Comparison of ENCODE assay signal across 11 cellular contexts in genomic region chr4:139452000-139452399, GRCh38. TPM values are rescaled to one million over a fixed set of nuclear protein-coding genes. Genes with fewer than 3 reads are reported as not detected.
A peak's percentile ranks its signal among the peaks of the same experiment; 100 is the strongest.
DNase-seq lines count a peak whose midpoint lies in the region; ATAC-seq, FAIRE-seq and TF ChIP-seq lines count a peak whose summit lies in the region.
"Had no signal": no experiment of that assay in that cellular context is flagged by ENCODE, and none has a peak within 500 bp of the region (broad histone marks: within the 10 kb centered on the region; RNA-seq: fewer than 3 reads in every experiment).

No MANE protein-coding gene starts in this region.

- H3K9me3 ChIP-seq in HUES6 (ENCODE audit: control insufficient read depth, insufficient read depth, low read depth, low read length) = no peaks in the 10 kb centered on the region
- H3K9me3 ChIP-seq in astrocyte (ENCODE audit: insufficient read depth, low read depth, low read length) = no peaks in the 10 kb centered on the region
- no peaks in the 10 kb centered on the region for H3K9me3 ChIP-seq in right lobe of liver
- peaks cover 0 to 3% (median 0%) of the 10 kb centered on the region in 4 donors for H3K9me3 ChIP-seq in Peyer's patch

- H2AFZ ChIP-seq in astrocyte (ENCODE audit: low read depth, low read length) = no peak overlapping the region

- peaks cover 42% of the 10 kb centered on the region for H3K79me2 ChIP-seq in astrocyte (ENCODE audit: insufficient read depth, low read length)

- DNase-seq in AG04449 (ENCODE audit: low read depth, low spot score) (no peak), astrocyte (ENCODE audit: low read depth) (no peak), right lobe of liver (no peak), hippocampal formation (lab: John Stamatoyannopoulos, UW) (no peak), Peyer's patch (no peak)
- DNase-seq: aorta; head of caudate nucleus; stimulated activated CD8-positive, alpha-beta memory T cell treated with anti-CD3 and anti-CD28 coated beads, Interleukin-4, amount 100 ng/mL, for 48 hours had no signal

- peaks cover 2% of the 10 kb centered on the region for H3K9me3 Mint-ChIP-seq in astrocyte (ENCODE audit: unreplicated experiment)

- H3K27me3 Mint-ChIP-seq in astrocyte (ENCODE audit: low read depth, unreplicated experiment) = no peaks in the 10 kb centered on the region

- CTCF ChIA-PET in AG04449 (lab: Yijun Ruan, JAX) = interaction anchor here (0.9 to 1.5 kb wide), 3 partner anchors 46 to 78 kb away, joined by 3 read pairs; no protein-coding TSS in a partner anchor

- peak overlapping the region; percentile 95 for H3K27ac Mint-ChIP-seq in astrocyte (ENCODE audit: unreplicated experiment)

- no peak for FAIRE-seq in astrocyte (lab: Jason Lieb, UNC)

- POLR2A ChIA-PET in AG04449 (lab: Yijun Ruan, JAX) = no interaction called here

- peak overlapping the region; percentile 95 for H3K4me2 ChIP-seq in astrocyte (ENCODE audit: low read length)

- intact Hi-C loops in right lobe of liver (cut with DNase I) = no loop called here

- H3K4me1 ChIP-seq in HUES6 (ENCODE audit: control insufficient read depth, insufficient read depth, low read length) (peaks cover 19% of the 10 kb centered on the region), astrocyte (ENCODE audit: insufficient read depth, low read length) (peaks cover 12% of the 10 kb centered on the region), right lobe of liver (peaks cover 0 to 18% (median 0%) of the 10 kb centered on the region in 4 donors), Peyer's patch (peaks cover 0 to 27% (median 0%) of the 10 kb centered on the region in 4 donors)

- 31% methylated on average over 1 of the region's 1 CpG for WGBS in right lobe of liver (ENCODE audit: insufficient coverage, low coverage, low lambda C conversion rate, missing lambda C conversion rate)

- no peaks in the 10 kb centered on the region; the same call in 1 of the 2 replicates for H3K36me3 ChIP-seq in HUES6 (ENCODE audit: control insufficient read depth, insufficient read depth, low read length)
- no peaks in the 10 kb centered on the region for H3K36me3 ChIP-seq in astrocyte (ENCODE audit: insufficient read depth, low read length)
- no peaks in the 10 kb centered on the region for H3K36me3 ChIP-seq in right lobe of liver
- H3K36me3 ChIP-seq in Peyer's patch = no peaks in the 10 kb centered on the region

- no peak for TF ChIP-seq CTCF in AG04449 (IDR thresholded peaks at IDR 0.05; ENCODE audit: insufficient read depth, low read length, missing control alignments)
- TF ChIP-seq CTCF in astrocyte (IDR thresholded peaks at IDR 0.05; ENCODE audit: insufficient read depth, low read depth, low read length) = no peak
- no peak for TF ChIP-seq CTCF in right lobe of liver (IDR thresholded peaks at IDR 0.05)
- TF ChIP-seq CTCF in Peyer's patch (IDR thresholded peaks at IDR 0.05) = no peak

- TF ChIP-seq POLR2A in right lobe of liver (IDR thresholded peaks at IDR 0.05) (no peak), Peyer's patch (IDR thresholded peaks at IDR 0.05) (no peak)

- H3K4me3 Mint-ChIP-seq in astrocyte (ENCODE audit: unreplicated experiment) = peak overlapping the region; percentile 96

- H3K27ac ChIP-seq in HUES6 (ENCODE audit: low read depth, low read length) (no peak overlapping the region), astrocyte (ENCODE audit: low read depth, low read length) (no peak overlapping the region), right lobe of liver (peak overlapping the region; percentile 90 to 96 (median 94)), Peyer's patch (no peak overlapping the region)

- peaks cover 19% of the 10 kb centered on the region for H3K4me1 Mint-ChIP-seq in astrocyte (ENCODE audit: low read depth, unreplicated experiment)

- H3K27me3 ChIP-seq in HUES6 (ENCODE audit: control insufficient read depth, insufficient read depth, low read length) (no peaks in the 10 kb centered on the region), astrocyte (ENCODE audit: insufficient read depth, low read length) (no peaks in the 10 kb centered on the region), right lobe of liver (no peaks in the 10 kb centered on the region), Peyer's patch (no peaks in the 10 kb centered on the region)

- H3K4me3 ChIP-seq in AG04449 (ENCODE audit: low read depth, low read length) = peak overlapping the region; percentile 98; the same call in 1 of the 2 replicates
- H3K4me3 ChIP-seq in HUES6 (ENCODE audit: low read depth, low read length) = peak overlapping the region; percentile 98
- H3K4me3 ChIP-seq in astrocyte (ENCODE audit: insufficient read depth, low read depth, low read length) = no peak overlapping the region
- H3K4me3 ChIP-seq in right lobe of liver = peak overlapping the region; percentile 50 to 76 (median 76)
- peak overlapping the region in 1 of 4 donors; percentile 81 for H3K4me3 ChIP-seq in Peyer's patch

- H3K9ac ChIP-seq in HUES6 (ENCODE audit: low read length) = no peak overlapping the region
- H3K9ac ChIP-seq in astrocyte (ENCODE audit: low read length) = peak overlapping the region; percentile 94

- H3K36me3 Mint-ChIP-seq in astrocyte (ENCODE audit: low read depth, unreplicated experiment) = peaks cover 15% of the 10 kb centered on the region

- ATAC-seq in right lobe of liver = no peak
- ATAC-seq in GM21360 (IDR thresholded peaks at IDR 0.05; ENCODE audit: unreplicated experiment) = no peak
- no peak for ATAC-seq in HG02938 (IDR thresholded peaks at IDR 0.05; ENCODE audit: unreplicated experiment)

- H4K20me1 ChIP-seq in astrocyte (ENCODE audit: insufficient read depth, low read length) = peaks cover 22% of the 10 kb centered on the region

RNA-seq across cellular contexts. Expression of gene RAB33B, which starts 1.9 kb away (rescaled TPM):
- total RNA-seq in astrocyte (11.0 and 11.8 TPM in 2 replicates), right lobe of liver (10 to 100 TPM; 10.9 to 15.1 (median 12.1) TPM), Peyer's patch (1 to 10 TPM; 5.3 to 8.3 (median 6.6) TPM)

Comparison
In these comparisons a context has a peak if more than half of its experiments do, and no peak if none do; other contexts are left out.
1. H3K27ac ChIP-seq: peak in right lobe of liver (3 of 3); none in HUES6 (single experiment), astrocyte (single experiment) and Peyer's patch (0 of 4).